8 cellular contexts compared by ENCODE assay signal in genomic region chr16:90018297-90019200, GRCh38. TPM values are rescaled to one million over a fixed set of nuclear protein-coding genes. Genes with fewer than 3 reads are reported as not detected.
DNase-seq lines count a peak whose midpoint lies in the region; ATAC-seq, FAIRE-seq and TF ChIP-seq lines count a peak whose summit lies in the region.

No MANE protein-coding gene starts in this region.

- no peaks in the 10 kb centered on the region for H3K27me3 ChIP-seq in HL-60 (ENCODE audit: insufficient read depth, poor library complexity, severe bottlenecking)
- H3K27me3 ChIP-seq in kidney epithelial cell (ENCODE audit: control insufficient read depth, insufficient read depth, low read length) = no peaks in the 10 kb centered on the region
- H3K27me3 ChIP-seq in testis = no peaks in the 10 kb centered on the region

- H3K27ac ChIP-seq in A549 = peak overlapping the region; percentile 88 to 98
- H3K27ac ChIP-seq in HL-60 (replicated peaks) = no peak overlapping the region
- no peak overlapping the region for H3K27ac ChIP-seq in testis

- TF ChIP-seq POLR2A in A549 (IDR thresholded peaks at IDR 0.05; ENCODE audit: low read length) (peak; percentile 15; the same call in 1 of the 2 replicates), testis (IDR thresholded peaks at IDR 0.05) (no peak)

- no peak for TF ChIP-seq CTCF in A549 (IDR thresholded peaks at IDR 0.05)
- no peak for TF ChIP-seq CTCF in HL-60 (IDR thresholded peaks at IDR 0.05; ENCODE audit: insufficient read depth, low read length)
- no peak for TF ChIP-seq CTCF in astrocyte of the spinal cord (IDR thresholded peaks at IDR 0.05; ENCODE audit: low read depth, low read length)
- no peak for TF ChIP-seq CTCF in kidney epithelial cell (IDR thresholded peaks at IDR 0.05; ENCODE audit: insufficient read depth, low read length, poor library complexity, severe bottlenecking)
- TF ChIP-seq CTCF in testis (IDR thresholded peaks at IDR 0.05) = no peak

- no peak for TF ChIP-seq EP300 in A549 (IDR thresholded peaks at IDR 0.05)

- H3K4me1 ChIP-seq in A549 (peaks cover 34% of the 10 kb centered on the region), testis (peaks cover 6% of the 10 kb centered on the region)

- in situ Hi-C loops in astrocyte of the spinal cord (cut with HindIII; ENCODE audit: low sequenced_read_pairs) = no loop called here

- WGBS in A549 (ENCODE audit: missing lambda C conversion rate) = 25% methylated on average over 8 of the region's 61 CpGs
- WGBS in testis, 2 donors = 6 to 36% methylated on average over 6 to 57 of the region's 61 CpGs

- TF ChIP-seq RAD21 in A549 (conservative IDR thresholded peaks at IDR 0.05 in 1 of 2, IDR thresholded peaks at IDR 0.05 in 1 of 2) = no peak

- no peaks in the 10 kb centered on the region for H3K36me3 ChIP-seq in kidney epithelial cell (ENCODE audit: control insufficient read depth, insufficient read depth, low read length)
- H3K36me3 ChIP-seq in testis (ENCODE audit: low read depth, missing control alignments) = no peaks in the 10 kb centered on the region

- no peak for FAIRE-seq in A549 (lab: Jason Lieb, UNC)

- H3K4me3 ChIP-seq in A549 (peak overlapping the region; percentile 76), HL-60 (replicated peaks; ENCODE audit: insufficient read depth, low read length) (peak overlapping the region; percentile 27), astrocyte of the spinal cord (ENCODE audit: low read depth, low read length) (peak overlapping the region; percentile 50), kidney epithelial cell (ENCODE audit: low read depth, low read length) (peak overlapping the region; percentile 76), testis (peak overlapping the region; percentile 49 to 60)

- H3K9me3 ChIP-seq in A549 = no peaks in the 10 kb centered on the region
- no peaks in the 10 kb centered on the region for H3K9me3 ChIP-seq in testis

- peak; percentile 63 to 75 for ATAC-seq in A549
- ATAC-seq in GM21367 (IDR thresholded peaks at IDR 0.05; ENCODE audit: unreplicated experiment) = no peak
- no peak for ATAC-seq in HG03469 (IDR thresholded peaks at IDR 0.05; ENCODE audit: unreplicated experiment)

- peak in 1 of 2 experiments; percentile 67 for DNase-seq in A549 (ENCODE audit: low read depth in 1 of 2, low spot score in 1 of 2)
- DNase-seq in HL-60 (ENCODE audit: low read depth in 1 of 2, low spot score in 1 of 2) = no peak
- DNase-seq in astrocyte of the spinal cord (ENCODE audit: low read depth, low spot score) = no peak
- DNase-seq in kidney epithelial cell (ENCODE audit: low read depth) = no peak
- DNase-seq in testis = peak; percentile 38
- no peak for DNase-seq in NCI-H2107 (lab: John Stamatoyannopoulos, UW)

- CTCF ChIA-PET in A549 (lab: Yijun Ruan, JAX) = interaction anchor here (0.9 to 4.4 kb wide), 13 partner anchors 11 to 97 kb away, joined by 3 to 24 read pairs (median 4); no protein-coding TSS in a partner anchor

- intact Hi-C loops in testis (cut with DNase I; ENCODE audit: low total_unique reads) = no loop called here

- peak overlapping the region; percentile 87 for H3K4me2 ChIP-seq in A549

- POLR2A ChIA-PET in A549 (lab: Yijun Ruan, JAX) = interaction anchor here (0.6 to 1.4 kb wide), 4 partner anchors 12 to 201 kb away, joined by 3 to 6 read pairs (median 5); partner anchors contain the start of genes TCF25 and TUBB3

TF ChIP-seq in A549, 52 proteins besides CTCF, POLR2A, EP300 and RAD21:
- TF ChIP-seq HOXA7 (CRISPR knock-in tag; IDR thresholded peaks at IDR 0.05) (no peak), JUNB (IDR thresholded peaks at IDR 0.05) (no peak), SMC3 (IDR thresholded peaks at IDR 0.05) (no peak), PHF8 (IDR thresholded peaks at IDR 0.05; ENCODE audit: borderline replicate concordance, low read depth) (peak; percentile 37; the same call in 1 of the 2 replicates), RFX5 (IDR thresholded peaks at IDR 0.05) (no peak), GATA3 (IDR thresholded peaks at IDR 0.05; ENCODE audit: borderline replicate concordance) (no peak), ZNF302 (CRISPR knock-in tag; IDR thresholded peaks at IDR 0.05) (no peak), CEBPB (IDR thresholded peaks at IDR 0.05) (no peak), RARB (CRISPR knock-in tag; IDR thresholded peaks at IDR 0.05) (no peak), HEYL (CRISPR knock-in tag; IDR thresholded peaks at IDR 0.05) (no peak), E2F6 (IDR thresholded peaks at IDR 0.05; ENCODE audit: borderline replicate concordance, low read depth) (0 out of 2 replicates have a peak, but pooled peaks have one; percentile 26), CHD4 (IDR thresholded peaks at IDR 0.05; ENCODE audit: borderline replicate concordance) (no peak), HMGXB4 (CRISPR knock-in tag; IDR thresholded peaks at IDR 0.05; ENCODE audit: borderline replicate concordance) (no peak), POLR2AphosphoS2 (conservative IDR thresholded peaks at IDR 0.05; ENCODE audit: low read length) (no peak), MYC (IDR thresholded peaks at IDR 0.05; ENCODE audit: borderline replicate concordance, low read length) (no peak), NR3C1 (IDR thresholded peaks at IDR 0.05) (no peak), RNF2 (IDR thresholded peaks at IDR 0.05; ENCODE audit: borderline replicate concordance, low read depth) (0 out of 2 replicates have a peak, but pooled peaks have one; percentile 66), FOSB (CRISPR knock-in tag; IDR thresholded peaks at IDR 0.05) (no peak), NPAS2 (CRISPR knock-in tag; IDR thresholded peaks at IDR 0.05; ENCODE audit: borderline replicate concordance) (no peak)

RNA-seq across cellular contexts. Expression of gene DBNDD1, which starts 0.7 kb away (rescaled TPM):
- polyA plus RNA-seq in A549 (2011; rRNA removed) (23.0 and 24.2 TPM in 2 replicates), A549 (2017; fragmentation: RNase III; extraction: RNeasy Plus Mini Kit Qiagen cat#74134 plus additional on column Dnase treatment) (39.9 to 44.7 TPM (median 43.8 TPM) in 3 replicates), testis (ENCODE audit: insufficient read depth, low read depth, low replicate concordance) (2.3 TPM)
- polyA plus RNA-seq in A549 (2012; cell fraction: cytosol; rRNA removed) = 42.2 and 63.0 TPM in 2 replicates
- polyA plus RNA-seq in A549 (2012; cell fraction: nucleus; rRNA removed) = 31.6 and 38.3 TPM in 2 replicates
- 19.8 and 20.2 TPM in 2 replicates for polyA minus RNA-seq in A549 (2011; rRNA and poly(A)+ RNA removed)
- total RNA-seq in kidney epithelial cell (27.2 and 35.2 TPM in 2 replicates), testis (1 to 10 TPM; 4.7 to 5.1 TPM)

RNA-seq across cellular contexts. Expression of gene PRDM7, which starts 58.6 kb away (rescaled TPM):
- not detected in 2 replicates for polyA plus RNA-seq in A549 (2011; rRNA removed)
- polyA plus RNA-seq in A549 (2012; cell fraction: cytosol; rRNA removed) = not detected in 2 replicates
- not detected in 2 replicates for polyA plus RNA-seq in A549 (2012; cell fraction: nucleus; rRNA removed)
- polyA plus RNA-seq in A549 (2017; fragmentation: RNase III; extraction: RNeasy Plus Mini Kit Qiagen cat#74134 plus additional on column Dnase treatment) = not detected in 3 replicates
- polyA minus RNA-seq in A549 (2011; rRNA and poly(A)+ RNA removed) = not detected in 2 replicates
- total RNA-seq in kidney epithelial cell = not detected in 2 replicates
- total RNA-seq in testis = 10 to 100 TPM in 1 of 2 donors, 1 to 10 TPM in 1; 1.8 to 10.2 TPM
- 4.2 TPM for polyA plus RNA-seq in testis (ENCODE audit: insufficient read depth, low read depth, low replicate concordance)

Comparison
In these comparisons a context has a peak if more than half of its experiments do, and no peak if none do; other contexts are left out.
1. ATAC-seq: peak in A549 (2 of 2); none in GM21367 (single experiment) and HG03469 (single experiment).
2. H3K27ac ChIP-seq: peak in A549 (2 of 2); none in HL-60 (single experiment) and testis (0 of 2).
3. Peak in every context shown above with its lines, with median percentiles within 50 percentile points of each other: H3K4me3 ChIP-seq.